ENCODE assay signal across 22 cellular contexts in the genomic region with DNA sequence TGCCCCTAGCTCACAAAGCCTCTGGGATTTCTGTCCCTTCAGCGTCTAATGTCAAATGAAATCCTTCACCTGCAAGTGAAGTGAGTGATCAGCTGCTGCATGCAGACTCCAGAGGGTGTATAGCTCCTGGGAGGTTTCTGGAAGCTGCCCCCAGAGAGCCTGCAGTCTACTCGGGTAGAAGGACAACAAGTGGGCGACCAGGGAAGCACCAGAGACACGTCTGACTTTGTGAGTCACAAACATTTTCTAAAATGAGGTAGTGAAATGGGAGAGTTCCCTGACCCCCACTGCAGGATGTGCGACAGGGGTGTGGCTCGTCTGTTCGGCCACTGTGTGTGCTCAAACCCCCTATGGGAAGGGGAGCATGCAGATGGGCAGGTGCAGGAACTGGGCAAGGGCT.
"Had no signal": no experiment of that assay in that cellular context is flagged by ENCODE, and none has a peak within 500 bp of the region (broad histone marks: within the 10 kb centered on the region; RNA-seq: fewer than 3 reads in every experiment).

No MANE protein-coding gene starts in this region.

- H3K4me3 ChIP-seq: ascending aorta, colonic mucosa, gastroesophageal sphincter, mucosa of descending colon, sigmoid colon, thyroid gland had no signal

- H3K9me3 ChIP-seq: colonic mucosa, mucosa of descending colon, thyroid gland had no signal

- H3K9me3 Mint-ChIP-seq: activated naive CD4-positive, alpha-beta T cell treated with anti-CD3 and anti-CD28 coated beads, Interleukin-2, amount 50 U/mL, for 72 hours; central memory CD8-positive, alpha-beta T cell had no signal

- ATAC-seq: gastroesophageal sphincter, left colon, mucosa of descending colon had no signal

- H3K4me3 Mint-ChIP-seq: central memory CD8-positive, alpha-beta T cell; memory B cell; neural crest cell had no signal

- H3K36me3 Mint-ChIP-seq: activated naive CD4-positive, alpha-beta T cell treated with anti-CD3 and anti-CD28 coated beads, Interleukin-2, amount 50 U/mL, for 72 hours; memory B cell had no signal

- H3K4me1 ChIP-seq: ascending aorta, colonic mucosa, gastroesophageal sphincter, sigmoid colon, thyroid gland had no signal

- H3K4me1 Mint-ChIP-seq: central memory CD8-positive, alpha-beta T cell; memory B cell had no signal

- H3K27ac Mint-ChIP-seq: activated naive CD4-positive, alpha-beta T cell treated with anti-CD3 and anti-CD28 coated beads, Interleukin-2, amount 50 U/mL, for 72 hours; memory B cell had no signal

- DNase-seq: activated T-cell treated with anti-CD3 and anti-CD28 coated beads, Interleukin-2, amount 50 U/mL, for 1 hour; brain microvascular endothelial cell; colonic mucosa; head of caudate nucleus; left colon; mucosa of descending colon; occipital lobe; posterior cingulate gyrus; sigmoid colon; stimulated activated CD4-positive, alpha-beta T cell treated with anti-CD3 and anti-CD28 coated beads, Interleukin-2, amount 100 ng/mL, for 48 hours; stimulated activated CD8-positive, alpha-beta memory T cell treated with anti-CD3 and anti-CD28 coated beads, Interleukin-4, amount 100 ng/mL, for 48 hours; stimulated activated naive CD4-positive, alpha-beta T cell treated with Interleukin-2 at 50 U/mL for 16 hours; T-helper 1 cell; thyroid gland; WERI-Rb-1 had no signal

- H3K36me3 ChIP-seq: ascending aorta, brain microvascular endothelial cell, colonic mucosa, gastroesophageal sphincter, sigmoid colon, thyroid gland, WERI-Rb-1 had no signal

- H3K27me3 ChIP-seq: ascending aorta, brain microvascular endothelial cell, colonic mucosa, thyroid gland had no signal

- H3K27ac ChIP-seq: ascending aorta, brain microvascular endothelial cell, colonic mucosa, epithelial cell of prostate, gastroesophageal sphincter, sigmoid colon, thyroid gland, WERI-Rb-1 had no signal
